ENCODE assay signal across 7 cellular contexts in the genomic region with DNA sequence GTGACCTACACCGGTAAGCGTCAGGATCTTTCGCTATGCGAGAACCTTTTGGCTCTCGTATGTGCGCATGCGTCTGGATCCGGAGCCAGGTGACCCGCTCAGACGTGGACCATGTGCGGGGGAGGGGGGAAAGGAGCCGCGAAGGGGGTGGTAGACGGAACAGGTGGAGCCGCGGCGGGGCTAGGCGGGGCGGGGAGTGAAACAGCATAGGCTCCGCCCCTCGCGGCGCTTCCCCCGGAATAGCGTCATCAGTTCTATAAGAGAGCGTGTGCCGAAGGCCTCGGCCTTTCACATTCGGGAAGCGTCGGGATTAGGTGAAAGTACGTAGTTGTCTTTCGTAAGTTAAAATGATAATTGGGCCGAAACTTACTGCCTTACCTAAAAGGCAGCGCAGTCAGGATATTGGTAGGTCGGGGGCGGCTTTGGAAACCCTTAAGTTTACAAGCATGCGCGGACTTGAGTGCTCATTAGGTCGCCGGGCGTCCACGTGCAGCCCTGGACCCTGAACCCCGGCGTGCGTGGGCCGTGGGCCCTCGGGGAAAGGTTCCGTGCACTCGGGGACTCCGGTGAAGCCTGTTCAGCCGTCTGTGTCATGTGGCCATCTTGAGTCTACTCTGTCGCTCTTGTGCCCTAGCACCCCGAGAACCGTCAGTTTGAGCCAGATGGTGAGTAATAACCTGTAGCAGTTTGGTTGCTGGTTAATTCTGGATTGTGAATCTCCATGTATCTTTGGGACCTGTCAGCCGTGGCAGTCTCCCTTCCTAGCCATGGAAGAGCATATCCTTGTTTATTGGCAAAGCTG.
A peak's percentile ranks its signal among the peaks of the same experiment; 100 is the strongest.
DNase-seq lines count a peak whose midpoint lies in the region; ATAC-seq and TF ChIP-seq lines count a peak whose summit lies in the region.

No MANE protein-coding gene starts in this region.

- ATAC-seq in GM18511 (IDR thresholded peaks at IDR 0.05; ENCODE audit: unreplicated experiment) (peak; percentile 83), HG03025 (IDR thresholded peaks at IDR 0.05; ENCODE audit: low FRiP score, unreplicated experiment) (peak; percentile 80)

- H3K4me3 ChIP-seq in astrocyte of the spinal cord (ENCODE audit: low read depth, low read length), result peak overlapping the region; percentile 65

- in situ Hi-C loops in astrocyte of the spinal cord (cut with HindIII; ENCODE audit: low sequenced_read_pairs), result no loop called here

- DNase-seq in NCI-H2029 treated with DMSO at 0.1 percent for 48 hours (lab: John Stamatoyannopoulos, UW) (peak; percentile 88), T1000 (lab: John Stamatoyannopoulos, UW) (peak; percentile 89), astrocyte of the spinal cord (ENCODE audit: low read depth, low spot score) (peak; percentile 94), hippocampal formation (lab: John Stamatoyannopoulos, UW) (peak; percentile 85 to 87), retina (peak; percentile 93)

- no peak for TF ChIP-seq CTCF in astrocyte of the spinal cord (IDR thresholded peaks at IDR 0.05; ENCODE audit: low read depth, low read length)

Comparison
In these comparisons a context has a peak if more than half of its experiments do, and no peak if none do; other contexts are left out.
1. Peak in every context shown above with its lines: DNase-seq, ATAC-seq and H3K4me3 ChIP-seq.